15 cellular contexts compared by ENCODE assay signal in genomic region chr1:53473463-53473862, GRCh38. TPM values are rescaled to one million over a fixed set of nuclear protein-coding genes. Genes with fewer than 3 reads are reported as not detected.
A peak's percentile ranks its signal among the peaks of the same experiment; 100 is the strongest.
DNase-seq lines count a peak whose midpoint lies in the region; ATAC-seq, FAIRE-seq and TF ChIP-seq lines count a peak whose summit lies in the region.
"Had no signal": no experiment of that assay in that cellular context is flagged by ENCODE, and none has a peak within 500 bp of the region (broad histone marks: within the 10 kb centered on the region; RNA-seq: fewer than 3 reads in every experiment).

No MANE protein-coding gene starts in this region.

- intact Hi-C loops in Panc1 (cut with micrococcal nuclease; ENCODE audit: unreplicated experiment), result no loop called here

- no peak for ATAC-seq in Panc1
- no peak for ATAC-seq in HG02981 (IDR thresholded peaks at IDR 0.05; ENCODE audit: unreplicated experiment)
- no peak for ATAC-seq in GM19035 (IDR thresholded peaks at IDR 0.05; ENCODE audit: unreplicated experiment)
- no peak for ATAC-seq in GM19467 (IDR thresholded peaks at IDR 0.05; ENCODE audit: unreplicated experiment)

- BruUV-seq in Panc1 (replicated peaks; lab: Mats Ljungman, UMichigan), result no TSS peak

- no peaks in the 10 kb centered on the region; the same call in 1 of the 2 replicates for H3K27me3 ChIP-seq in Panc1 (ENCODE audit: control insufficient read depth, insufficient read depth, low read length)

- no peaks in the 10 kb centered on the region for H3K9me3 ChIP-seq in Panc1 (ENCODE audit: control insufficient read depth, insufficient read depth, low read depth, low read length)
- H3K9me3 ChIP-seq: Caco-2 had no signal

- CTCF ChIA-PET in AG04449 (lab: Yijun Ruan, JAX) (interaction anchor here (0.7 to 7.9 kb wide), 13 partner anchors 10 to 365 kb away, joined by 3 to 77 read pairs (median 3); partner anchors contain the start of genes DMRTB1 and NDC1), Panc1 (lab: Charles Lee) (no interaction called here)

- no peak for DNase-seq in AG04449 (ENCODE audit: low read depth, low spot score)
- DNase-seq in Panc1 (ENCODE audit: low read depth, low spot score), result no peak
- DNase-seq in fibroblast of mammary gland (ENCODE audit: low read depth), result peak; percentile 18
- no peak for DNase-seq in DMS114 treated with DMSO at 0.1 percent for 48 hours (lab: John Stamatoyannopoulos, UW; ENCODE audit: unreplicated experiment)
- DNase-seq: activated CD4-positive, alpha-beta T cell treated with anti-CD3 and anti-CD28 coated beads, Interleukin-2, amount 50 U/mL, for 1 hour; activated naive CD8-positive, alpha-beta T cell treated with anti-CD3 and anti-CD28 coated beads, Interleukin-2, amount 10 ng/mL, durations not matched to agents 7 days and 5 days; Caco-2; NCI-H226; trophoblast cell had no signal

- peak; percentile 85 for FAIRE-seq in G401.6 (lab: Jason Lieb, UNC)

- no peaks in the 10 kb centered on the region for H3K4me1 ChIP-seq in Panc1 (ENCODE audit: control insufficient read depth, insufficient read depth, low read length)
- H3K4me1 ChIP-seq: Caco-2 had no signal

- peak; percentile 21 for TF ChIP-seq CTCF in AG04449 (IDR thresholded peaks at IDR 0.05; ENCODE audit: insufficient read depth, low read length, missing control alignments)
- TF ChIP-seq CTCF in Panc1 (IDR thresholded peaks at IDR 0.05), result 0 out of 2 replicates have a peak, but pooled peaks have one; percentile 29
- TF ChIP-seq CTCF in fibroblast of mammary gland (conservative IDR thresholded peaks at IDR 0.05; ENCODE audit: control insufficient read depth, insufficient read depth, low read depth, low read length), result peak; percentile 47

- POLR2A ChIA-PET in AG04449 (lab: Yijun Ruan, JAX) (no interaction called here), Panc1 (lab: Charles Lee) (no interaction called here)

- no peak overlapping the region for H3K27ac ChIP-seq in Panc1 (ENCODE audit: low read length)
- H3K27ac ChIP-seq: SK-N-MC had no signal

- H3K4me3 ChIP-seq in AG04449 (ENCODE audit: low read depth, low read length) (no peak overlapping the region), Panc1 (ENCODE audit: low read depth in 2 of 2, low read length in 2 of 2) (no peak overlapping the region), fibroblast of mammary gland (ENCODE audit: control insufficient read depth, low read depth, low read length) (no peak overlapping the region)
- H3K4me3 ChIP-seq: SK-N-MC had no signal

- in situ Hi-C loops in Panc1 (cut with HindIII; ENCODE audit: low pct_unique_long_range_greater_than_20kb, low sequenced_read_pairs), result no loop called here

- no peaks in the 10 kb centered on the region for H3K36me3 ChIP-seq in Panc1 (ENCODE audit: control insufficient read depth, insufficient read depth, low read length)

RNA-seq across cellular contexts. Expression of gene DMRTB1, which starts 14.3 kb away (rescaled TPM):
- not detected for total RNA-seq in Panc1 (2021; ENCODE audit: unreplicated experiment)
- polyA plus RNA-seq in Panc1 (2012; ENCODE audit: insufficient read length), result not detected
- total RNA-seq: activated naive CD8-positive, alpha-beta T cell treated with anti-CD3 and anti-CD28 coated beads, Interleukin-2, amount 10 ng/mL, durations not matched to agents 7 days and 5 days; Caco-2 had no signal
- polyA plus RNA-seq: IgD-negative memory B cell had no signal
